ENCODE assay signal across 28 cellular contexts in genomic region chr9:99632349-99633038, GRCh38.
"Had no signal": no experiment of that assay in that cellular context is flagged by ENCODE, and none has a peak within 500 bp of the region (broad histone marks: within the 10 kb centered on the region; RNA-seq: fewer than 3 reads in every experiment).

No MANE protein-coding gene starts in this region.

- H3K27me3 Mint-ChIP-seq: activated naive CD8-positive, alpha-beta T cell treated with anti-CD3 and anti-CD28 coated beads, Interleukin-2, amount 50 U/mL, for 24 hours had no signal

- H3K9me3 ChIP-seq: ascending aorta, body of pancreas had no signal

- H3K4me3 Mint-ChIP-seq: activated CD4-positive, alpha-beta T cell treated with anti-CD3 and anti-CD28 coated beads, Interleukin-2, amount 10 ng/mL, durations not matched to agents 24 days and 14 days; activated CD8-positive, alpha-beta memory T cell treated with anti-CD3 and anti-CD28 coated beads, Interleukin-2, amount 10 ng/mL, durations not matched to agents 7 days and 5 days; activated naive CD8-positive, alpha-beta T cell treated with anti-CD3 and anti-CD28 coated beads, Interleukin-2, amount 50 U/mL, for 24 hours; activated T-cell treated with anti-CD3 and anti-CD28 coated beads, Interleukin-2, amount 50 U/mL, for 24 hours; T-helper 1 cell treated with Interleukin-12 subunit alpha and Interleukin-12 subunit beta and Interleukin-4 antibody, amounts not matched to agents 30 μg/mL and 1 μg/mL, for 36 hours; WTC11 had no signal

- H3K4me3 ChIP-seq: ascending aorta, body of pancreas had no signal

- H3K4me1 ChIP-seq: ascending aorta, body of pancreas had no signal

- ATAC-seq: activated CD8-positive, alpha-beta memory T cell treated with anti-CD3 and anti-CD28 coated beads, Interleukin-2, amount 10 ng/mL, durations not matched to agents 7 days and 5 days; activated naive CD4-positive, alpha-beta T cell treated with anti-CD3 and anti-CD28 coated beads, Interleukin-2, amount 50 U/mL, for 72 hours; activated naive CD8-positive, alpha-beta T cell treated with anti-CD3 and anti-CD28 coated beads, Interleukin-2, amount 50 U/mL, for 24 hours; body of pancreas; PC-3; WTC11 had no signal

- FAIRE-seq: bronchial epithelial cell had no signal

- H3K36me3 ChIP-seq: ascending aorta had no signal

- H3K27ac Mint-ChIP-seq: activated CD4-positive, alpha-beta T cell treated with anti-CD3 and anti-CD28 coated beads, Interleukin-2, amount 10 ng/mL, durations not matched to agents 24 days and 14 days; activated CD8-positive, alpha-beta memory T cell treated with anti-CD3 and anti-CD28 coated beads, Interleukin-2, amount 10 ng/mL, durations not matched to agents 7 days and 5 days; activated naive CD4-positive, alpha-beta T cell treated with anti-CD3 and anti-CD28 coated beads, Interleukin-2, amount 50 U/mL, for 72 hours; activated naive CD8-positive, alpha-beta T cell treated with anti-CD3 and anti-CD28 coated beads, Interleukin-2, amount 50 U/mL, for 24 hours; activated T-cell treated with anti-CD3 and anti-CD28 coated beads, Interleukin-2, amount 50 U/mL, for 24 hours; T-helper 1 cell treated with Interleukin-12 subunit alpha and Interleukin-12 subunit beta and Interleukin-4 antibody, amounts not matched to agents 30 μg/mL and 1 μg/mL, for 36 hours; WTC11 had no signal

- DNase-seq: activated CD4-positive, alpha-beta T cell treated with anti-CD3 and anti-CD28 coated beads for 1 hour; activated CD4-positive, alpha-beta T cell treated with anti-CD3 and anti-CD28 coated beads, Interleukin-2, amount 10 ng/mL, durations not matched to agents 24 days and 14 days; activated CD4-positive, alpha-beta T cell treated with anti-CD3 and anti-CD28 coated beads, Interleukin-2, amount 50 U/mL, for 48 hours; activated CD8-positive, alpha-beta memory T cell treated with anti-CD3 and anti-CD28 coated beads, Interleukin-2, amount 10 ng/mL, durations not matched to agents 7 days and 5 days; activated effector memory CD4-positive, alpha-beta T cell treated with anti-CD3 and anti-CD28 coated beads, Interleukin-2, amount 50 U/mL, for 16 hours; activated naive CD4-positive, alpha-beta T cell treated with Interleukin-2 at 50 U/mL for 16 hours; activated naive CD8-positive, alpha-beta T cell treated with anti-CD3 and anti-CD28 coated beads, Interleukin-2, amount 50 U/mL, for 24 hours; activated T-cell treated with anti-CD3 and anti-CD28 coated beads, Interleukin-2, amount 50 U/mL, for 24 hours; amniotic stem cell; body of pancreas; central memory CD4-positive, alpha-beta T cell; Kasumi-1; NCI-H1048; NCI-H1417 treated with DMSO at 0.1 percent for 48 hours; NCI-H1694; NCI-H2029; NCI-H2107; NCI-H2171 treated with DMSO at 0.1 percent for 48 hours; NCI-H226; NCI-H526; NCI-H82; PC-3; SHP77 had no signal

- H3K9me3 Mint-ChIP-seq: activated CD4-positive, alpha-beta T cell treated with anti-CD3 and anti-CD28 coated beads, Interleukin-2, amount 10 ng/mL, durations not matched to agents 24 days and 14 days; activated naive CD4-positive, alpha-beta T cell treated with anti-CD3 and anti-CD28 coated beads, Interleukin-2, amount 50 U/mL, for 72 hours; activated naive CD8-positive, alpha-beta T cell treated with anti-CD3 and anti-CD28 coated beads, Interleukin-2, amount 50 U/mL, for 24 hours; activated T-cell treated with anti-CD3 and anti-CD28 coated beads, Interleukin-2, amount 50 U/mL, for 24 hours; T-helper 1 cell treated with Interleukin-12 subunit alpha and Interleukin-12 subunit beta and Interleukin-4 antibody, amounts not matched to agents 30 μg/mL and 1 μg/mL, for 36 hours; WTC11 had no signal

- H3K27ac ChIP-seq: ascending aorta, body of pancreas had no signal

- H3K4me1 Mint-ChIP-seq: activated CD4-positive, alpha-beta T cell treated with anti-CD3 and anti-CD28 coated beads, Interleukin-2, amount 10 ng/mL, durations not matched to agents 24 days and 14 days had no signal

- H3K27me3 ChIP-seq: ascending aorta, body of pancreas had no signal

- H3K36me3 Mint-ChIP-seq: activated CD8-positive, alpha-beta memory T cell treated with anti-CD3 and anti-CD28 coated beads, Interleukin-2, amount 10 ng/mL, durations not matched to agents 7 days and 5 days; activated naive CD4-positive, alpha-beta T cell treated with anti-CD3 and anti-CD28 coated beads, Interleukin-2, amount 50 U/mL, for 72 hours; WTC11 had no signal
